In genomic region chr17:47239663-47240374, GRCh38 we compare ENCODE assay signal across 8 cellular contexts. TPM values are rescaled to one million over a fixed set of nuclear protein-coding genes. Genes with fewer than 3 reads are reported as not detected.
A peak's percentile ranks its signal among the peaks of the same experiment; 100 is the strongest.
DNase-seq lines count a peak whose midpoint lies in the region; ATAC-seq and TF ChIP-seq lines count a peak whose summit lies in the region.

No MANE protein-coding gene starts in this region.

- H3K27ac Mint-ChIP-seq in naive thymus-derived CD4-positive, alpha-beta T cell = no peak overlapping the region

- H3K27ac ChIP-seq in naive thymus-derived CD4-positive, alpha-beta T cell (ENCODE audit: low read depth, low read length) = no peak overlapping the region

- intact Hi-C loops in naive thymus-derived CD4-positive, alpha-beta T cell (cut with micrococcal nuclease) = no loop called here

- H3K4me1 ChIP-seq in naive thymus-derived CD4-positive, alpha-beta T cell (ENCODE audit: control insufficient read depth in 2 of 2, insufficient read depth in 2 of 2, low read length in 2 of 2) = no peaks in the 10 kb centered on the region

- DNase-seq in A172 (ENCODE audit: low spot score) (peak; percentile 100), HCEC 1CT (peak; percentile 98), epithelial cell of proximal tubule (ENCODE audit: low read depth) (peak; percentile 99)
- no peak for DNase-seq in naive thymus-derived CD4-positive, alpha-beta T cell

- H3K9me3 ChIP-seq in naive thymus-derived CD4-positive, alpha-beta T cell (ENCODE audit: control insufficient read depth in 2 of 3, low read length in 3 of 3) = no peaks in the 10 kb centered on the region

- H3K27me3 Mint-ChIP-seq in naive thymus-derived CD4-positive, alpha-beta T cell = peaks cover 0 to 24% (median 4%) of the 10 kb centered on the region in 5 donors

- ATAC-seq in naive thymus-derived CD4-positive, alpha-beta T cell = peak; percentile 49
- ATAC-seq in GM21786 (IDR thresholded peaks at IDR 0.05; ENCODE audit: unreplicated experiment) = no peak
- ATAC-seq in GM21360 (IDR thresholded peaks at IDR 0.05; ENCODE audit: unreplicated experiment) = no peak
- no peak for ATAC-seq in HG03439 (IDR thresholded peaks at IDR 0.05; ENCODE audit: unreplicated experiment)

- POLR2A ChIA-PET in naive thymus-derived CD4-positive, alpha-beta T cell (lab: Charles Lee) = no interaction called here

- TF ChIP-seq CTCF in epithelial cell of proximal tubule (conservative IDR thresholded peaks at IDR 0.05; ENCODE audit: low read depth, low read length) = no peak

- H3K9me3 Mint-ChIP-seq in naive thymus-derived CD4-positive, alpha-beta T cell = peaks cover 0 to 2% (median 0%) of the 10 kb centered on the region in 11 donors

- H3K27me3 ChIP-seq in naive thymus-derived CD4-positive, alpha-beta T cell (ENCODE audit: control insufficient read depth in 2 of 2, insufficient read depth in 2 of 2, low read length in 2 of 2) = no peaks in the 10 kb centered on the region

- CTCF ChIA-PET in naive thymus-derived CD4-positive, alpha-beta T cell (lab: Charles Lee) = no interaction called here

- H3K4me1 Mint-ChIP-seq in naive thymus-derived CD4-positive, alpha-beta T cell = peaks cover 0 to 10% (median 4%) of the 10 kb centered on the region in 7 donors

- H3K36me3 Mint-ChIP-seq in naive thymus-derived CD4-positive, alpha-beta T cell = peaks cover 0 to 4% (median 0%) of the 10 kb centered on the region in 5 donors

- no peak overlapping the region for H3K4me3 ChIP-seq in epithelial cell of proximal tubule (ENCODE audit: low read depth, low read length)
- H3K4me3 ChIP-seq in naive thymus-derived CD4-positive, alpha-beta T cell (ENCODE audit: low read length) = no peak overlapping the region

- no peak overlapping the region for H3K4me3 Mint-ChIP-seq in naive thymus-derived CD4-positive, alpha-beta T cell

- H3K36me3 ChIP-seq in naive thymus-derived CD4-positive, alpha-beta T cell (ENCODE audit: control insufficient read depth in 2 of 3, insufficient read depth in 3 of 3, low read length in 3 of 3) = no peaks in the 10 kb centered on the region

TF ChIP-seq in PFSK-1, 5 proteins besides CTCF, POLR2A, EP300 and RAD21:
- TF ChIP-seq TAF1 (IDR thresholded peaks at IDR 0.05; ENCODE audit: borderline replicate concordance, insufficient read depth, low read length) (no peak), REST (IDR thresholded peaks at IDR 0.05; ENCODE audit: insufficient read depth in 1 of 2, low read depth in 2 of 2, low read length in 2 of 2) (peak in 1 of 2 experiments; percentile 39; a peak in 1 of 4 replicates), FOXP2 (optimal IDR thresholded peaks at IDR 0.05; ENCODE audit: borderline replicate concordance, extremely low read depth, extremely low read length, insufficient read depth) (peak; percentile 49)

RNA-seq across cellular contexts. Expression of gene ITGB3, which starts 13.8 kb away (rescaled TPM):
- total RNA-seq in A172 (2014; rRNA removed; shearing (Covaris generic)) = not detected in 2 replicates
- 0.33 TPM for polyA plus RNA-seq in PFSK-1 (2012; ENCODE audit: insufficient read length, low read depth)
- total RNA-seq in epithelial cell of proximal tubule = 65.9 and 181 TPM in 2 replicates
- total RNA-seq in naive thymus-derived CD4-positive, alpha-beta T cell = 1 to 10 TPM in 1 of 5 experiments, under 1 TPM in 2, not detected in 2; 0.41 to 6.4 (median 0.56) TPM
- not detected for polyA plus RNA-seq in naive thymus-derived CD4-positive, alpha-beta T cell

RNA-seq across cellular contexts. Expression of gene MYL4, which starts 30.7 kb away (rescaled TPM):
- total RNA-seq in A172 (2014; rRNA removed; shearing (Covaris generic)) = not detected in 2 replicates
- not detected for polyA plus RNA-seq in PFSK-1 (2012; ENCODE audit: insufficient read length, low read depth)
- not detected in 2 replicates for total RNA-seq in epithelial cell of proximal tubule
- not detected for total RNA-seq in naive thymus-derived CD4-positive, alpha-beta T cell
- not detected for polyA plus RNA-seq in naive thymus-derived CD4-positive, alpha-beta T cell

RNA-seq across cellular contexts. Expression of gene CDC27, which starts 50.7 kb away (rescaled TPM):
- 93.1 and 120 TPM in 2 replicates for total RNA-seq in A172 (2014; rRNA removed; shearing (Covaris generic))
- polyA plus RNA-seq in PFSK-1 (2012; ENCODE audit: insufficient read length, low read depth) = 47.8 TPM
- total RNA-seq in epithelial cell of proximal tubule = 28.1 and 73.9 TPM in 2 replicates
- 10 to 100 TPM; 47.4 to 98.3 (median 67.2) TPM for total RNA-seq in naive thymus-derived CD4-positive, alpha-beta T cell
- 10 to 100 TPM; 63.4 to 85.5 TPM for polyA plus RNA-seq in naive thymus-derived CD4-positive, alpha-beta T cell

Comparison
In these comparisons a context has a peak if more than half of its experiments do, and no peak if none do; other contexts are left out.
1. DNase-seq: peak in A172 (single experiment), HCEC 1CT (single experiment) and epithelial cell of proximal tubule (single experiment); none in naive thymus-derived CD4-positive, alpha-beta T cell (0 of 9).